10 cellular contexts compared by ENCODE assay signal in the genomic region with DNA sequence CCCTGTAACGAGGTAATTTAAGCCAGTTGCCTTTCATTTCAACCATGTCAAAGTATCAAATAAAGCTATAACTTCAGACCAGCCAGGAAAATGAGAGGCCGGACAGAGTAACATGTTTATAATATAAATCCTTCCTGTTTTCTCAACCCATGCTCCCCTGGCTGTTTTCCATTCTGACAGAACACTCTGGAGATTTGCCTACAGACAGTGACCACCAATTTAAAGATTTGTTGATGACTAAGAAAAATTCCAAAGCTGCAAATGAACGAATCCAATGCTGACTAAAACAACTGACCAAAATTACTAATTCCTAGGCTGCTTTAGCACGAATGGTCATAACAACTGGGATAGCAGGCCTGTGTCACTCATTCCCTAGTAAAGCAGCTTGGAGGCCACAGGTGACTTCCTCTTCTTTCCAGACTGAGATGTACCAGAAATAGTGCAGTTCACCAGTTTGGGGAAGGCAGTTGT.
DNase-seq lines count a peak whose midpoint lies in the region; ATAC-seq, FAIRE-seq and TF ChIP-seq lines count a peak whose summit lies in the region.
"Had no signal": no experiment of that assay in that cellular context is flagged by ENCODE, and none has a peak within 500 bp of the region (broad histone marks: within the 10 kb centered on the region; RNA-seq: fewer than 3 reads in every experiment).

No MANE protein-coding gene starts in this region.

- ATAC-seq in HepG2, result peak; percentile 51
- no peak for ATAC-seq in upper lobe of right lung
- no peak for ATAC-seq in GM18511 (IDR thresholded peaks at IDR 0.05; ENCODE audit: unreplicated experiment)
- no peak for ATAC-seq in HG02840 (IDR thresholded peaks at IDR 0.05; ENCODE audit: low FRiP score, unreplicated experiment)

- no peaks in the 10 kb centered on the region for H3K27me3 Mint-ChIP-seq in MCF 10A (ENCODE audit: insufficient read depth, unreplicated experiment)

- H3K4me2 ChIP-seq in HepG2 (ENCODE audit: low read depth, low read length), result peak overlapping the region; percentile 62

- no peaks in the 10 kb centered on the region for H3K9me3 ChIP-seq in HepG2 (ENCODE audit: low read length)
- no peaks in the 10 kb centered on the region for H3K9me3 ChIP-seq in upper lobe of right lung

- no peak overlapping the region for H2AFZ ChIP-seq in HepG2 (ENCODE audit: low read length)

- POLR2A ChIA-PET in MCF 10A (lab: Yijun Ruan, JAX) (interaction anchor here (0.5 to 4.8 kb wide), 25 partner anchors 8 to 1415 kb away, joined by 3 to 50 read pairs (median 5); no protein-coding TSS in a partner anchor), HepG2 (lab: Yijun Ruan, JAX) (no interaction called here)

- peak overlapping the region; percentile 55 for H3K9ac ChIP-seq in HepG2 (ENCODE audit: insufficient read depth, low read depth, low read length)

- no peaks in the 10 kb centered on the region for H3K9me3 Mint-ChIP-seq in MCF 10A (ENCODE audit: unreplicated experiment)

- TF ChIP-seq CTCF in MCF 10A (IDR thresholded peaks at IDR 0.05; ENCODE audit: unreplicated experiment) (no peak), HepG2 (CRISPR knock-in tag; IDR thresholded peaks at IDR 0.05) (no peak), upper lobe of right lung (IDR thresholded peaks at IDR 0.05) (no peak)

- H3K27ac ChIP-seq in HepG2 (ENCODE audit: extremely low read length, insufficient read depth, low read length) (peak overlapping the region; percentile 68), upper lobe of right lung (peak overlapping the region; percentile 86)

- H3K4me1 Mint-ChIP-seq in MCF 10A (ENCODE audit: insufficient read depth, unreplicated experiment), result peaks cover 48% of the 10 kb centered on the region

- peak overlapping the region; percentile 89 for H3K27ac Mint-ChIP-seq in MCF 10A (ENCODE audit: low read depth, unreplicated experiment)
- H3K27ac Mint-ChIP-seq: T-helper 1 cell treated with Interleukin-12 subunit alpha and Interleukin-12 subunit beta and Interleukin-4 antibody, amounts not matched to agents 30 μg/mL and 1 μg/mL, for 36 hours had no signal

- TF ChIP-seq EP300 in HepG2 (IDR thresholded peaks at IDR 0.05; ENCODE audit: low read depth in 2 of 2, low read length in 2 of 2), result no peak
- no peak for TF ChIP-seq EP300 in HepG2 (CRISPR knock-in tag; IDR thresholded peaks at IDR 0.05; ENCODE audit: borderline replicate concordance)

- H3K27me3 ChIP-seq in HepG2 (ENCODE audit: control insufficient read depth in 1 of 2, insufficient read depth in 2 of 2, low read length in 2 of 2) (no peaks in the 10 kb centered on the region), upper lobe of right lung (no peaks in the 10 kb centered on the region)

- H3K4me3 ChIP-seq in HepG2 (replicated peaks in 1 of 3; ENCODE audit: insufficient read depth in 1 of 3, low read depth in 2 of 3, low read length in 3 of 3) (no peak overlapping the region; a peak in 1 of 6 replicates), upper lobe of right lung (no peak overlapping the region)

- H4K20me1 ChIP-seq in HepG2 (ENCODE audit: insufficient read depth, low read length), result no peaks in the 10 kb centered on the region

- intact Hi-C loops in MCF 10A (cut with micrococcal nuclease) (loop anchor here (2.0 to 10.0 kb wide), 4 partner anchors 54 to 139 kb away; no protein-coding TSS in a partner anchor), HepG2 (cut with micrococcal nuclease; ENCODE audit: unreplicated experiment) (no loop called here), upper lobe of right lung (cut with DNase I) (no loop called here)

- DNase-seq in NCI-H2171 treated with DMSO at 0.1 percent for 48 hours (lab: John Stamatoyannopoulos, UW), result peak; percentile 8
- no peak for DNase-seq in NCI-H2171 (lab: John Stamatoyannopoulos, UW)
- peak; percentile 86 for DNase-seq in MCF 10A (ENCODE audit: unreplicated experiment)
- no peak for DNase-seq in HepG2 (ENCODE audit: low spot score)
- DNase-seq in upper lobe of right lung, result no peak
- DNase-seq in GDM1 (lab: John Stamatoyannopoulos, UW), result no peak

- H3K36me3 Mint-ChIP-seq in MCF 10A (ENCODE audit: insufficient read depth, unreplicated experiment), result no peaks in the 10 kb centered on the region
- H3K36me3 Mint-ChIP-seq: CD14-positive monocyte had no signal

- no peak for TF ChIP-seq POLR2A in HepG2 (IDR thresholded peaks at IDR 0.05; ENCODE audit: insufficient read depth in 1 of 2, low read depth in 2 of 2, low read length in 2 of 2)

- H3K79me2 ChIP-seq in HepG2 (ENCODE audit: insufficient read depth, low read length), result no peaks in the 10 kb centered on the region

- FAIRE-seq in HepG2 (lab: Jason Lieb, UNC), result peak; percentile 54

- H3K4me1 ChIP-seq in HepG2 (ENCODE audit: insufficient read depth, low read length) (peaks cover 41% of the 10 kb centered on the region), upper lobe of right lung (peaks cover 39% of the 10 kb centered on the region)

- in situ Hi-C loops in HepG2 (cut with HindIII; ENCODE audit: extremely low pct_ligation_motif_present, low pct_unique_long_range_greater_than_20kb), result no loop called here

- peak overlapping the region; percentile 1 for H3K4me3 Mint-ChIP-seq in MCF 10A (ENCODE audit: unreplicated experiment)
- H3K4me3 Mint-ChIP-seq: T-helper 1 cell treated with Interleukin-12 subunit alpha and Interleukin-12 subunit beta and Interleukin-4 antibody, amounts not matched to agents 30 μg/mL and 1 μg/mL, for 36 hours had no signal

- WGBS in HepG2 (ENCODE audit: low lambda C conversion rate), result 57% methylated on average over 4 of the region's 4 CpGs

- CTCF ChIA-PET in MCF 10A (lab: Yijun Ruan, JAX) (interaction anchor here (1.3 kb wide), 1 partner anchor 50 kb away, joined by 3 read pairs; no protein-coding TSS in a partner anchor), HepG2 (lab: Yijun Ruan, JAX; ENCODE audit: low intra/inter-chr PET ratio, low total read pairs) (no interaction called here)

- BruUV-seq in MCF 10A (replicated peaks; lab: Mats Ljungman, UMichigan) (no TSS peak), HepG2 (replicated peaks; lab: Mats Ljungman, UMichigan) (no TSS peak)

- TF ChIP-seq RAD21 in HepG2 (CRISPR knock-in tag; IDR thresholded peaks at IDR 0.05), result no peak

- no peaks in the 10 kb centered on the region; a peak in 1 of 5 replicates for H3K36me3 ChIP-seq in HepG2 (replicated peaks in 1 of 2; ENCODE audit: control insufficient read depth in 1 of 2, insufficient read depth in 2 of 2, low read length in 2 of 2)
- no peaks in the 10 kb centered on the region for H3K36me3 ChIP-seq in upper lobe of right lung

TF ChIP-seq in HepG2, 621 proteins besides CTCF, POLR2A, EP300 and RAD21 (continues in another document):
- TF ChIP-seq, protein P1, sequence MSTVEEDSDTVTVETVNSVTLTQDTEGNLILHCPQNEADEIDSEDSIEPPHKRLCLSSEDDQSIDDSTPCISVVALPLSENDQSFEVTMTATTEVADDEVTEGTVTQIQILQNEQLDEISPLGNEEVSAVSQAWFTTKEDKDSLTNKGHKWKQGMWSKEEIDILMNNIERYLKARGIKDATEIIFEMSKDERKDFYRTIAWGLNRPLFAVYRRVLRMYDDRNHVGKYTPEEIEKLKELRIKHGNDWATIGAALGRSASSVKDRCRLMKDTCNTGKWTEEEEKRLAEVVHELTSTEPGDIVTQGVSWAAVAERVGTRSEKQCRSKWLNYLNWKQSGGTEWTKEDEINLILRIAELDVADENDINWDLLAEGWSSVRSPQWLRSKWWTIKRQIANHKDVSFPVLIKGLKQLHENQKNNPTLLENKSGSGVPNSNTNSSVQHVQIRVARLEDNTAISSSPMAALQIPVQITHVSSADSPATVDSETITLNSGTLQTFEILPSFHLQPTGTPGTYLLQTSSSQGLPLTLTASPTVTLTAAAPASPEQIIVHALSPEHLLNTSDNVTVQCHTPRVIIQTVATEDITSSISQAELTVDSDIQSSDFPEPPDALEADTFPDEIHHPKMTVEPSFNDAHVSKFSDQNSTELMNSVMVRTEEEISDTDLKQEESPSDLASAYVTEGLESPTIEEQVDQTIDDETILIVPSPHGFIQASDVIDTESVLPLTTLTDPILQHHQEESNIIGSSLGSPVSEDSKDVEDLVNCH (CRISPR knock-in tag; IDR thresholded peaks at IDR 0.05), result no peak
- TF ChIP-seq REXO4 (CRISPR knock-in tag; IDR thresholded peaks at IDR 0.05; ENCODE audit: borderline replicate concordance), result no peak
- no peak for TF ChIP-seq TSC22D2 (CRISPR knock-in tag; IDR thresholded peaks at IDR 0.05; ENCODE audit: borderline replicate concordance)
- TF ChIP-seq ATF7 (IDR thresholded peaks at IDR 0.05), result no peak
- TF ChIP-seq ATF7 (CRISPR knock-in tag; IDR thresholded peaks at IDR 0.05), result no peak
- 0 out of 2 replicates have a peak, but pooled peaks have one; percentile 7 for TF ChIP-seq FOSL2 (CRISPR knock-in tag; IDR thresholded peaks at IDR 0.05)
- no peak for TF ChIP-seq ZNF782 (CRISPR knock-in tag; IDR thresholded peaks at IDR 0.05; ENCODE audit: borderline replicate concordance)
- TF ChIP-seq GLMP (CRISPR knock-in tag; IDR thresholded peaks at IDR 0.05; ENCODE audit: borderline replicate concordance), result no peak
- no peak for TF ChIP-seq TRIM24 (CRISPR knock-in tag; IDR thresholded peaks at IDR 0.05)
- TF ChIP-seq TFDP1 (CRISPR knock-in tag; IDR thresholded peaks at IDR 0.05; ENCODE audit: borderline replicate concordance), result no peak

Comparison
In these comparisons a context has a peak if more than half of its experiments do, and no peak if none do; other contexts are left out.
1. DNase-seq: peak in NCI-H2171 treated with DMSO at 0.1 percent for 48 hours (single experiment) and MCF 10A (single experiment); none in NCI-H2171 (single experiment), HepG2 (single experiment), upper lobe of right lung (single experiment) and GDM1 (single experiment).